ENCODE assay signal across 7 cellular contexts in genomic region chr12:8914716-8915526, GRCh38. TPM values are rescaled to one million over a fixed set of nuclear protein-coding genes. Genes with fewer than 3 reads are reported as not detected.
DNase-seq lines count a peak whose midpoint lies in the region; ATAC-seq, FAIRE-seq and TF ChIP-seq lines count a peak whose summit lies in the region.

No MANE protein-coding gene starts in this region.

- peaks cover 12% of the 10 kb centered on the region for H3K4me1 Mint-ChIP-seq in activated CD4-positive, alpha-beta T cell treated with anti-CD3 and anti-CD28 coated beads for 36 hours

- H3K9ac ChIP-seq in colonic mucosa (ENCODE audit: low read depth in 2 of 2, low read length in 2 of 2) (peak overlapping the region; percentile 67 to 77), liver (ENCODE audit: low read depth in 1 of 2, low read length in 2 of 2) (no peak overlapping the region)

- H3K27ac ChIP-seq in colonic mucosa (peak overlapping the region; percentile 52), liver (ENCODE audit: low read depth in 1 of 2, low read length in 2 of 2) (peak overlapping the region in 1 of 2 donors; percentile 20)

- H3K9me3 ChIP-seq in colonic mucosa (no peaks in the 10 kb centered on the region), liver (ENCODE audit: control insufficient read depth in 4 of 4, low read length in 3 of 4) (no peaks in the 10 kb centered on the region)

- CTCF ChIA-PET in activated CD4-positive, alpha-beta T cell treated with anti-CD3 and anti-CD28 coated beads for 36 hours (lab: Charles Lee), result interaction anchor here (0.6 to 2.9 kb wide), 8 partner anchors 25 to 287 kb away, joined by 3 to 16 read pairs (median 4); no protein-coding TSS in a partner anchor

- no peaks in the 10 kb centered on the region for H3K36me3 Mint-ChIP-seq in activated CD4-positive, alpha-beta T cell treated with anti-CD3 and anti-CD28 coated beads for 36 hours (ENCODE audit: low read depth)

- TF ChIP-seq CTCF in colonic mucosa (IDR thresholded peaks at IDR 0.05), result no peak
- no peak for TF ChIP-seq CTCF in liver (IDR thresholded peaks at IDR 0.05; ENCODE audit: low read depth, low read length, missing input control)

- FAIRE-seq in GM12892 (lab: Jason Lieb, UNC), result peak; percentile 38

- TF ChIP-seq POLR2A in GM12892 (IDR thresholded peaks at IDR 0.05; ENCODE audit: low read depth, low read length), result no peak

- H3K27me3 Mint-ChIP-seq in activated CD4-positive, alpha-beta T cell treated with anti-CD3 and anti-CD28 coated beads for 36 hours, result no peaks in the 10 kb centered on the region

- peak; percentile 79 for ATAC-seq in HG02642 (IDR thresholded peaks at IDR 0.05; ENCODE audit: poor library complexity, unreplicated experiment)
- ATAC-seq in activated CD4-positive, alpha-beta T cell treated with anti-CD3 and anti-CD28 coated beads for 36 hours, result peak; percentile 82

- DNase-seq in GM12892 (ENCODE audit: insufficient read length) (peak; percentile 65), NCI-H1930 (lab: John Stamatoyannopoulos, UW) (peak; percentile 33 to 42), colonic mucosa (peak; percentile 64)
- peak; percentile 69 for DNase-seq in activated CD4-positive, alpha-beta T cell treated with anti-CD3 and anti-CD28 coated beads for 36 hours
- DNase-seq in stimulated activated CD4-positive, alpha-beta T cell treated with anti-CD3 and anti-CD28 coated beads, Interleukin-4, amount 100 ng/mL, for 24 hours, result peak; percentile 63

- H3K27ac Mint-ChIP-seq in activated CD4-positive, alpha-beta T cell treated with anti-CD3 and anti-CD28 coated beads for 36 hours, result no peak overlapping the region

- H3K27me3 ChIP-seq in colonic mucosa, result no peaks in the 10 kb centered on the region
- H3K27me3 ChIP-seq in liver (ENCODE audit: control insufficient read depth in 4 of 4, insufficient read depth in 4 of 4, low read length in 3 of 4), result no peaks in the 10 kb centered on the region

- H3K9me3 Mint-ChIP-seq in activated CD4-positive, alpha-beta T cell treated with anti-CD3 and anti-CD28 coated beads for 36 hours (ENCODE audit: low read depth), result no peaks in the 10 kb centered on the region

- intact Hi-C loops in activated CD4-positive, alpha-beta T cell treated with anti-CD3 and anti-CD28 coated beads for 36 hours (cut with DNase I, micrococcal nuclease), result loop anchor here (1.0 to 2.0 kb wide), 3 partner anchors 34 to 218 kb away; partner anchors contain the start of genes M6PR (in 2 of the 2) and RIMKLB (in 1 of the 2)
- intact Hi-C loops in colonic mucosa (cut with DNase I), result no loop called here

- no peak overlapping the region for H3K4me3 Mint-ChIP-seq in activated CD4-positive, alpha-beta T cell treated with anti-CD3 and anti-CD28 coated beads for 36 hours

- H3K4me1 ChIP-seq in colonic mucosa (peaks cover 7% of the 10 kb centered on the region), liver (ENCODE audit: control insufficient read depth in 4 of 4, insufficient read depth in 4 of 4, low read length in 3 of 4) (peaks cover 2 to 8% (median 6%) of the 10 kb centered on the region in 4 donors)

- WGBS in liver, result 5% methylated on average over 30 of the region's 35 CpGs

- H3K4me3 ChIP-seq in colonic mucosa (peak overlapping the region; percentile 63), liver (ENCODE audit: low read depth in 1 of 3, low read length in 3 of 3) (peak overlapping the region; percentile 9 to 84 (median 55))

- TF ChIP-seq RAD21 in liver (IDR thresholded peaks at IDR 0.05), result no peak

- no peaks in the 10 kb centered on the region for H3K36me3 ChIP-seq in colonic mucosa
- H3K36me3 ChIP-seq in liver (ENCODE audit: control insufficient read depth in 4 of 4, insufficient read depth in 3 of 4, low read depth in 1 of 4, low read length in 3 of 4), result no peaks in the 10 kb centered on the region

- POLR2A ChIA-PET in activated CD4-positive, alpha-beta T cell treated with anti-CD3 and anti-CD28 coated beads for 36 hours (lab: Charles Lee), result no interaction called here

TF ChIP-seq in liver, 16 proteins besides CTCF, POLR2A, EP300 and RAD21:
- peak; percentile 71 to 78 for TF ChIP-seq RXRA (IDR thresholded peaks at IDR 0.05)
- TF ChIP-seq GABPA (IDR thresholded peaks at IDR 0.05 in 1 of 2, conservative IDR thresholded peaks at IDR 0.05 in 1 of 2), result no peak

RNA-seq across cellular contexts. Expression of gene PHC1, which starts 0.6 kb away (rescaled TPM):
- polyA plus RNA-seq in GM12892 (2012; ENCODE audit: missing spikeins), result 11.7 TPM
- 10 to 100 TPM; 17.1 to 21.9 TPM for total RNA-seq in activated CD4-positive, alpha-beta T cell treated with anti-CD3 and anti-CD28 coated beads for 36 hours
- total RNA-seq in colonic mucosa (10 to 100 TPM in 1 of 2 donors, 1 to 10 TPM in 1; 7.2 to 12.8 TPM), liver (1 to 10 TPM; 4.1 to 7.6 TPM)
- 1 to 10 TPM; 2.4 to 3.7 TPM for polyA plus RNA-seq in liver

RNA-seq across cellular contexts. Expression of gene M6PR, which starts 34.5 kb away (rescaled TPM):
- 123 TPM for polyA plus RNA-seq in GM12892 (2012; ENCODE audit: missing spikeins)
- total RNA-seq in activated CD4-positive, alpha-beta T cell treated with anti-CD3 and anti-CD28 coated beads for 36 hours, result 100 to 1,000 TPM; 146 to 179 TPM
- 100 to 1,000 TPM in 1 of 2 donors, 10 to 100 TPM in 1; 84.3 to 122 TPM for total RNA-seq in colonic mucosa
- total RNA-seq in liver, result 100 to 1,000 TPM in 1 of 2 donors, 10 to 100 TPM in 1; 44.5 to 118 TPM
- 10 to 100 TPM; 38.7 to 48.9 TPM for polyA plus RNA-seq in liver

Comparison
In these comparisons a context has a peak if more than half of its experiments do, and no peak if none do; other contexts are left out.
1. H3K9ac ChIP-seq: peak in colonic mucosa (2 of 2); none in liver (0 of 2).
2. Peak in every context shown above with its lines, with median percentiles within 50 percentile points of each other: DNase-seq.